Comparison of ENCODE assay signal across 10 cellular contexts in the genomic region with DNA sequence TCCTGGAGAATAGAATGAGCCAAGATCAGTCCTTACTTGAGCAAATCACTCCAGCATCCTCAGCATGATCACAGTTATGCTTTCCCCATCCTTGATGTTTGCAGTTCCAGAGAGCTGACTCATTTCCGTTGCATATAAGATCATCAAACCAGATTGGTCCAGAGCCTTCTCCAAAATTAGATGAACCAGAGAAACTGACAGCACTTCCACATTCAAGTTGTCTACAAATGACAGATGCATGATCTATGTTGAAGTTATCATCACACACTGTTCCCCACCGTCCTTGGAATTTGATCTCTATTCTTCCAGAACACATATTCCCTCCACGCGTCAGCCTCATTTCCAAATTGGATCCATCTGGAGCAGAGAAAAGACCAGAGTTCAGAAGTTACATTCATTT. TPM values are rescaled to one million over a fixed set of nuclear protein-coding genes. Genes with fewer than 3 reads are reported as not detected.
DNase-seq lines count a peak whose midpoint lies in the region; ATAC-seq and TF ChIP-seq lines count a peak whose summit lies in the region.
"Had no signal": no experiment of that assay in that cellular context is flagged by ENCODE, and none has a peak within 500 bp of the region (broad histone marks: within the 10 kb centered on the region; RNA-seq: fewer than 3 reads in every experiment).

No MANE protein-coding gene starts in this region.

- H3K9me3 ChIP-seq in uterus = no peaks in the 10 kb centered on the region

- peak overlapping the region in 1 of 2 donors; percentile 23 for H3K27ac ChIP-seq in uterus

- intact Hi-C loops in uterus (cut with DNase I; ENCODE audit: low total_unique reads) = no loop called here

- no peak overlapping the region for H3K27ac Mint-ChIP-seq in stimulated activated effector memory CD8-positive, alpha-beta T cell treated with anti-CD3 and anti-CD28 coated beads, Interleukin-12 subunit alpha, Interleukin-12 subunit beta, amount 100 ng/mL, for 72 hours

- no peak for TF ChIP-seq POLR2A in uterus (IDR thresholded peaks at IDR 0.05)

- H3K36me3 ChIP-seq in uterus = no peaks in the 10 kb centered on the region

- H3K27me3 ChIP-seq in uterus = no peaks in the 10 kb centered on the region

- H3K4me3 Mint-ChIP-seq in stimulated activated effector memory CD8-positive, alpha-beta T cell treated with anti-CD3 and anti-CD28 coated beads, Interleukin-12 subunit alpha, Interleukin-12 subunit beta, amount 100 ng/mL, for 72 hours = no peak overlapping the region

- no peak for ATAC-seq in HG02885 (IDR thresholded peaks at IDR 0.05; ENCODE audit: poor library complexity, unreplicated experiment)
- ATAC-seq in stimulated activated effector memory CD8-positive, alpha-beta T cell treated with anti-CD3 and anti-CD28 coated beads, Interleukin-12 subunit alpha, Interleukin-12 subunit beta, amount 100 ng/mL, for 72 hours = no peak

- no peak overlapping the region for H3K4me3 ChIP-seq in uterus

- H3K4me1 ChIP-seq in uterus = no peaks in the 10 kb centered on the region

- no peaks in the 10 kb centered on the region for H3K9me3 Mint-ChIP-seq in stimulated activated effector memory CD8-positive, alpha-beta T cell treated with anti-CD3 and anti-CD28 coated beads, Interleukin-12 subunit alpha, Interleukin-12 subunit beta, amount 100 ng/mL, for 72 hours

- no peaks in the 10 kb centered on the region for H3K36me3 Mint-ChIP-seq in stimulated activated effector memory CD8-positive, alpha-beta T cell treated with anti-CD3 and anti-CD28 coated beads, Interleukin-12 subunit alpha, Interleukin-12 subunit beta, amount 100 ng/mL, for 72 hours

- no peak for TF ChIP-seq CTCF in uterus (IDR thresholded peaks at IDR 0.05)

- H3K4me1 Mint-ChIP-seq in stimulated activated effector memory CD8-positive, alpha-beta T cell treated with anti-CD3 and anti-CD28 coated beads, Interleukin-12 subunit alpha, Interleukin-12 subunit beta, amount 100 ng/mL, for 72 hours = no peaks in the 10 kb centered on the region

- DNase-seq in AG08396 (ENCODE audit: low spot score) = peak; percentile 60
- DNase-seq in NOMO-1 (lab: John Stamatoyannopoulos, UW; ENCODE audit: unreplicated experiment in 2 of 2) = peak; percentile 39 to 76
- DNase-seq in epidermal melanocyte (ENCODE audit: insufficient read length, low spot score) = peak; percentile 24
- peak; percentile 53 for DNase-seq in myocyte (ENCODE audit: low read depth)
- no peak for DNase-seq in uterus
- DNase-seq in stimulated activated effector memory CD8-positive, alpha-beta T cell treated with anti-CD3 and anti-CD28 coated beads, Interleukin-12 subunit alpha, Interleukin-12 subunit beta, amount 100 ng/mL, for 72 hours (ENCODE audit: low spot score in 2 of 2) = no peak
- DNase-seq in DMS 273 (lab: John Stamatoyannopoulos, UW; ENCODE audit: unreplicated experiment) = no peak

RNA-seq across cellular contexts. Expression of a gene that starts 4.7 kb away (rescaled TPM):
- total RNA-seq in myocyte = 12.7 and 19.2 TPM in 2 replicates
- 9.2 TPM for polyA plus RNA-seq in myocyte (2012)
- total RNA-seq in uterus = 100 to 1,000 TPM in 1 of 4 donors, 10 to 100 TPM in 3; 15.2 to 203 (median 74.8) TPM
- total RNA-seq: activated CD8-positive, alpha-beta memory T cell treated with anti-CD3 and anti-CD28 coated beads for 36 hours; lung microvascular endothelial cell had no signal

RNA-seq across cellular contexts. Expression of a gene that starts 54.9 kb away (rescaled TPM):
- total RNA-seq in myocyte (5.7 and 11.2 TPM in 2 replicates), uterus (1 to 10 TPM in 2 of 4 donors, under 1 TPM in 1, not detected in 1; under 0.01 to 5.7 (median 3.8) TPM)
- 2.8 TPM for polyA plus RNA-seq in myocyte (2012)
- total RNA-seq: activated CD8-positive, alpha-beta memory T cell treated with anti-CD3 and anti-CD28 coated beads for 36 hours had no signal

Comparison
In these comparisons a context has a peak if more than half of its experiments do, and no peak if none do; other contexts are left out.
1. DNase-seq: peak in AG08396 (single experiment), NOMO-1 (2 of 2), epidermal melanocyte (single experiment) and myocyte (single experiment); none in uterus (0 of 2), stimulated activated effector memory CD8-positive, alpha-beta T cell treated with anti-CD3 and anti-CD28 coated beads, Interleukin-12 subunit alpha, Interleukin-12 subunit beta, amount 100 ng/mL, for 72 hours (0 of 2) and DMS 273 (single experiment).